ENCODE assay signal across 15 cellular contexts in genomic region chr4:7325541-7325940, GRCh38.
DNase-seq lines count a peak whose midpoint lies in the region; ATAC-seq and TF ChIP-seq lines count a peak whose summit lies in the region.
"Had no signal": no experiment of that assay in that cellular context is flagged by ENCODE, and none has a peak within 500 bp of the region (broad histone marks: within the 10 kb centered on the region; RNA-seq: fewer than 3 reads in every experiment).

No MANE protein-coding gene starts in this region.

- H3K27ac ChIP-seq in heart left ventricle (no peak overlapping the region), right atrium auricular region (no peak overlapping the region), lower lobe of right lung (no peak overlapping the region), substantia nigra (ENCODE audit: low read depth, low read length, poor library complexity, severe bottlenecking) (peak overlapping the region; percentile 96), upper lobe of right lung (no peak overlapping the region)
- H3K27ac ChIP-seq: A549, C4-2B, PC-9 had no signal

- H3K27ac Mint-ChIP-seq in central memory CD8-positive, alpha-beta T cell (ENCODE audit: low read depth): peak overlapping the region; percentile 34

- peak overlapping the region; percentile 64 for H3K4me3 Mint-ChIP-seq in central memory CD8-positive, alpha-beta T cell

- TF ChIP-seq CTCF in heart left ventricle (IDR thresholded peaks at IDR 0.05): no peak
- TF ChIP-seq CTCF in right atrium auricular region (IDR thresholded peaks at IDR 0.05): no peak
- no peak for TF ChIP-seq CTCF in lower lobe of right lung (IDR thresholded peaks at IDR 0.05)
- TF ChIP-seq CTCF in upper lobe of right lung (IDR thresholded peaks at IDR 0.05): no peak

- ATAC-seq in heart left ventricle: no peak
- no peak for ATAC-seq in central memory CD8-positive, alpha-beta T cell (replicated peaks; ENCODE audit: extremely low read depth, poor library complexity, severe bottlenecking)
- no peak for ATAC-seq in lower lobe of right lung
- no peak for ATAC-seq in upper lobe of right lung
- ATAC-seq: A549 had no signal

- H3K4me3 ChIP-seq in heart left ventricle: no peak overlapping the region
- no peak overlapping the region for H3K4me3 ChIP-seq in right atrium auricular region
- H3K4me3 ChIP-seq in lower lobe of right lung: no peak overlapping the region
- H3K4me3 ChIP-seq in upper lobe of right lung: no peak overlapping the region
- H3K4me3 ChIP-seq: A549, PC-9 had no signal

- intact Hi-C loops in heart left ventricle (cut with DNase I): loop anchor here in 1 of 10 donors (10.0 kb wide), 1 partner anchor 139 kb away; no protein-coding TSS in a partner anchor
- intact Hi-C loops in lower lobe of right lung (cut with DNase I): no loop called here
- intact Hi-C loops in upper lobe of right lung (cut with DNase I): no loop called here

- H3K27me3 ChIP-seq in heart left ventricle: no peaks in the 10 kb centered on the region
- H3K27me3 ChIP-seq in right atrium auricular region: no peaks in the 10 kb centered on the region
- no peaks in the 10 kb centered on the region for H3K27me3 ChIP-seq in lower lobe of right lung (ENCODE audit: low read depth)
- no peaks in the 10 kb centered on the region for H3K27me3 ChIP-seq in upper lobe of right lung

- H3K9me3 ChIP-seq in heart left ventricle: peaks cover 0 to 1% (median 0%) of the 10 kb centered on the region in 12 donors
- H3K9me3 ChIP-seq in right atrium auricular region: peaks cover 0 to under 1% of the 10 kb centered on the region in 2 donors
- no peaks in the 10 kb centered on the region for H3K9me3 ChIP-seq in lower lobe of right lung
- no peaks in the 10 kb centered on the region for H3K9me3 ChIP-seq in upper lobe of right lung
- H3K9me3 ChIP-seq: A549, Caco-2 had no signal

- 80 to 85% (median 81%) methylated on average over 13 of the region's 13 CpGs for WGBS in heart left ventricle, 4 donors

- peak in 3 of 5 donors; percentile 9 to 21 (median 13) for DNase-seq in heart left ventricle
- DNase-seq in right atrium auricular region (ENCODE audit: low spot score): no peak
- no peak for DNase-seq in central memory CD8-positive, alpha-beta T cell (ENCODE audit: low spot score in 2 of 2)
- peak; percentile 20 for DNase-seq in lower lobe of right lung
- DNase-seq in substantia nigra (lab: John Stamatoyannopoulos, UW): no peak
- DNase-seq in NCI-H187 (lab: John Stamatoyannopoulos, UW): no peak
- DNase-seq in upper lobe of right lung: no peak
- no peak for DNase-seq in NK-92 (lab: John Stamatoyannopoulos, UW; ENCODE audit: unreplicated experiment)
- DNase-seq: Caco-2, DMS153, GOT3, NCI-H2029, PC-9 had no signal

- peaks cover 21% of the 10 kb centered on the region for H3K4me1 Mint-ChIP-seq in central memory CD8-positive, alpha-beta T cell

- H3K27me3 Mint-ChIP-seq in central memory CD8-positive, alpha-beta T cell: no peaks in the 10 kb centered on the region

- TF ChIP-seq POLR2A in heart left ventricle (IDR thresholded peaks at IDR 0.05): no peak

- no peaks in the 10 kb centered on the region for H3K36me3 ChIP-seq in heart left ventricle
- H3K36me3 ChIP-seq in right atrium auricular region: no peaks in the 10 kb centered on the region
- H3K36me3 ChIP-seq in lower lobe of right lung: no peaks in the 10 kb centered on the region
- no peaks in the 10 kb centered on the region for H3K36me3 ChIP-seq in upper lobe of right lung

- no peaks in the 10 kb centered on the region for H3K9me3 Mint-ChIP-seq in central memory CD8-positive, alpha-beta T cell

- peaks cover 10% of the 10 kb centered on the region for H3K36me3 Mint-ChIP-seq in central memory CD8-positive, alpha-beta T cell (ENCODE audit: insufficient read depth)

- H3K4me1 ChIP-seq in heart left ventricle (peaks cover 0 to 18% (median 4%) of the 10 kb centered on the region in 12 donors), right atrium auricular region (peaks cover 0 to 10% of the 10 kb centered on the region in 2 donors), lower lobe of right lung (no peaks in the 10 kb centered on the region), upper lobe of right lung (peaks cover 5% of the 10 kb centered on the region)
- H3K4me1 ChIP-seq: Caco-2 had no signal

Comparison
In these comparisons a context has a peak if more than half of its experiments do, and no peak if none do; other contexts are left out.
1. DNase-seq: peak in heart left ventricle (3 of 5) and lower lobe of right lung (single experiment); none in right atrium auricular region (single experiment), central memory CD8-positive, alpha-beta T cell (0 of 2), substantia nigra (0 of 49), NCI-H187 (0 of 2), upper lobe of right lung (single experiment) and NK-92 (single experiment).